Comparison of ENCODE assay signal across 16 cellular contexts in the genomic region with DNA sequence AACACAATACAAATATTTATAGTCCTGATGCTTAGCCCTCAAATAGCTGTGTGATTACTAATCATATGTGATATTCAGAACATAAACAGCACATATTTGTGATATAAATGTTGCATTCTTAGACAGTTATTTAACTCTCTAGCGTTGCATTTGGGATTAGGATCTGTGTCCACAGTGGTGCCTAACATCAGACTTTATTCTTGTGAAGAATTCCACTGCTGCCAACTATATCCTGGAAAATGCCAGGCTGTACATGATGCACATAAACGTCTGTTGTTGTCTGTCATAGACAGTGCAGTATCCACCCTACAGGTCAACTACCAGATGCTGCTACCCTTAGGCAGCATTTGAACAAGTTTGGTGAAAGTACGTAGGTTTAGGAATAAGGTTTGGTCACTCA. TPM values are rescaled to one million over a fixed set of nuclear protein-coding genes. Genes with fewer than 3 reads are reported as not detected.
A peak's percentile ranks its signal among the peaks of the same experiment; 100 is the strongest.
DNase-seq lines count a peak whose midpoint lies in the region; ATAC-seq lines count a peak whose summit lies in the region.
"Had no signal": no experiment of that assay in that cellular context is flagged by ENCODE, and none has a peak within 500 bp of the region (broad histone marks: within the 10 kb centered on the region; RNA-seq: fewer than 3 reads in every experiment).

No MANE protein-coding gene starts in this region.

- peaks cover 0 to 3% of the 10 kb centered on the region in 2 donors for H3K9me3 Mint-ChIP-seq in activated naive CD4-positive, alpha-beta T cell treated with anti-CD3 and anti-CD28 coated beads, Interleukin-2, amount 50 U/mL, for 72 hours
- H3K9me3 Mint-ChIP-seq: neural crest cell; stimulated activated memory B cell treated with anti-CD40 and anti-IgM and Interleukin-4, amounts not matched to agents 10 μg/mL and 1 μg/mL and 100 μg/mL, for 72 hours had no signal

- no peak overlapping the region for H3K4me3 ChIP-seq in skeletal muscle cell (ENCODE audit: low read depth, low read length)
- H3K4me3 ChIP-seq: upper lobe of right lung had no signal

- H3K36me3 Mint-ChIP-seq in activated naive CD4-positive, alpha-beta T cell treated with anti-CD3 and anti-CD28 coated beads, Interleukin-2, amount 50 U/mL, for 72 hours, result peaks cover 0 to 17% of the 10 kb centered on the region in 2 donors
- H3K36me3 Mint-ChIP-seq: stimulated activated memory B cell treated with anti-CD40 and anti-IgM and Interleukin-4, amounts not matched to agents 10 μg/mL and 1 μg/mL and 100 μg/mL, for 72 hours had no signal

- no peak overlapping the region for H3K27ac Mint-ChIP-seq in activated naive CD4-positive, alpha-beta T cell treated with anti-CD3 and anti-CD28 coated beads, Interleukin-2, amount 50 U/mL, for 72 hours
- H3K27ac Mint-ChIP-seq: stimulated activated memory B cell treated with anti-CD40 and anti-IgM and Interleukin-4, amounts not matched to agents 10 μg/mL and 1 μg/mL and 100 μg/mL, for 72 hours had no signal

- DNase-seq in HS-27A (ENCODE audit: low read depth), result peak; percentile 90
- peak; percentile 62 for DNase-seq in amniotic stem cell (lab: John Stamatoyannopoulos, UW)
- peak; percentile 36 for DNase-seq in fibroblast of the conjunctiva (ENCODE audit: low read depth)
- peak; percentile 72 for DNase-seq in skeletal muscle cell (ENCODE audit: low read depth)
- DNase-seq in activated naive CD4-positive, alpha-beta T cell treated with anti-CD3 and anti-CD28 coated beads, Interleukin-2, amount 50 U/mL, for 72 hours (ENCODE audit: low spot score in 2 of 2), result no peak
- no peak for DNase-seq in stimulated activated CD4-positive, alpha-beta T cell treated with anti-CD3 and anti-CD28 coated beads, Interleukin-1b, Interleukin-23, amount 100 ng/mL, for 48 hours
- DNase-seq in HK-2 (ENCODE audit: unreplicated experiment), result no peak
- DNase-seq in NCI-H446 treated with DMSO at 0.1 percent for 48 hours (lab: John Stamatoyannopoulos, UW), result no peak
- DNase-seq: activated gamma-delta T cell, NCI-H510A treated with DMSO at 0.1 percent for 48 hours, upper lobe of right lung, WERI-Rb-1 had no signal

- ATAC-seq in activated naive CD4-positive, alpha-beta T cell treated with anti-CD3 and anti-CD28 coated beads, Interleukin-2, amount 50 U/mL, for 72 hours, result no peak
- ATAC-seq: sciatic nerve; stimulated activated memory B cell treated with anti-CD40 and anti-IgM and Interleukin-4, amounts not matched to agents 10 μg/mL and 1 μg/mL and 100 μg/mL, for 72 hours; upper lobe of right lung had no signal

RNA-seq across cellular contexts. Expression of a gene that starts 39.0 kb away (rescaled TPM):
- total RNA-seq in activated naive CD4-positive, alpha-beta T cell treated with anti-CD3 and anti-CD28 coated beads, Interleukin-2, amount 50 U/mL, for 72 hours, result not detected
- total RNA-seq: cardiac septum, neural crest cell had no signal

Comparison
In these comparisons a context has a peak if more than half of its experiments do, and no peak if none do; other contexts are left out.
1. DNase-seq: peak in HS-27A (single experiment), amniotic stem cell (single experiment), fibroblast of the conjunctiva (single experiment) and skeletal muscle cell (single experiment); none in activated naive CD4-positive, alpha-beta T cell treated with anti-CD3 and anti-CD28 coated beads, Interleukin-2, amount 50 U/mL, for 72 hours (0 of 2), stimulated activated CD4-positive, alpha-beta T cell treated with anti-CD3 and anti-CD28 coated beads, Interleukin-1b, Interleukin-23, amount 100 ng/mL, for 48 hours (single experiment), HK-2 (single experiment) and NCI-H446 treated with DMSO at 0.1 percent for 48 hours (single experiment).